ENCODE assay signal across 13 cellular contexts in genomic region chr1:80918365-80918764, GRCh38.
DNase-seq lines count a peak whose midpoint lies in the region; ATAC-seq and TF ChIP-seq lines count a peak whose summit lies in the region.
"Had no signal": no experiment of that assay in that cellular context is flagged by ENCODE, and none has a peak within 500 bp of the region (broad histone marks: within the 10 kb centered on the region; RNA-seq: fewer than 3 reads in every experiment).

No MANE protein-coding gene starts in this region.

- ATAC-seq in HG03025 (IDR thresholded peaks at IDR 0.05; ENCODE audit: low FRiP score, unreplicated experiment) (no peak), omental fat pad (ENCODE audit: low FRiP score) (no peak)
- ATAC-seq: HCT116, Panc1 had no signal

- H3K4me3 ChIP-seq in choroid plexus epithelial cell (ENCODE audit: low read depth, low read length), result no peak overlapping the region

- DNase-seq in MV-4-11 (lab: John Stamatoyannopoulos, UW) (peak; percentile 3), choroid plexus epithelial cell (ENCODE audit: low read depth) (peak; percentile 14), iris pigment epithelial cell (ENCODE audit: low read depth) (peak; percentile 40), renal cortical epithelial cell (ENCODE audit: low read depth) (peak; percentile 30), omental fat pad (ENCODE audit: low spot score) (no peak), NCI-H82 (lab: John Stamatoyannopoulos, UW) (no peak)
- DNase-seq: KBM-7, NCI-H1105 treated with DMSO at 0.1 percent for 48 hours, NCI-H2029, SHP77 had no signal

- TF ChIP-seq CTCF in choroid plexus epithelial cell (conservative IDR thresholded peaks at IDR 0.05; ENCODE audit: low read depth, low read length) (no peak), omental fat pad (IDR thresholded peaks at IDR 0.05) (no peak)

Comparison
In these comparisons a context has a peak if more than half of its experiments do, and no peak if none do; other contexts are left out.
1. DNase-seq: peak in MV-4-11 (single experiment), choroid plexus epithelial cell (single experiment), iris pigment epithelial cell (single experiment) and renal cortical epithelial cell (single experiment); none in omental fat pad (single experiment) and NCI-H82 (single experiment).